In the genomic region with DNA sequence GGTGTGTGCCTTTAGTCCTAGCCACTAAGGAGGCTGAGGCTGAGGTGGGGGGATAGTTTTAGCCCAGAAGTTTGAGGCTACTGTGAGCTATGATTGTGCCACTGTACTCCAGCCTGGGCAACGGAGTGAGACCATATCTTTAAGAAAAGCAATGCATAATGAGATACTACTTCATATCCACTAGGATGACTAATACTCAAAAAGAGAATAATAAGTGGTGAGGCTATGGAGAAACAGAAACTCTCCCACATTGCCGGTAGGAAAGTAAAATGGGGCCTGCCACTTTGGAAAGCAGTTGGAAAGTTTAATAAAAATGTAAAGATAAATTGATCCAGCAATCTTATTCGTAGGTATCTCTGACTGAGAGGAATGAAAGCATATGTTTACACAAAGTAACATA, we compare ENCODE assay signal across 34 cellular contexts. TPM values are rescaled to one million over a fixed set of nuclear protein-coding genes. Genes with fewer than 3 reads are reported as not detected.
"Had no signal": no experiment of that assay in that cellular context is flagged by ENCODE, and none has a peak within 500 bp of the region (broad histone marks: within the 10 kb centered on the region; RNA-seq: fewer than 3 reads in every experiment).

No MANE protein-coding gene starts in this region.

- H3K27ac Mint-ChIP-seq: activated CD4-positive, alpha-beta memory T cell treated with anti-CD3 and anti-CD28 coated beads for 36 hours; activated CD4-positive, alpha-beta T cell treated with anti-CD3 and anti-CD28 coated beads, Interleukin-2, amount 10 ng/mL, durations not matched to agents 24 days and 14 days; activated naive CD4-positive, alpha-beta T cell treated with anti-CD3 and anti-CD28 coated beads for 36 hours; activated naive CD8-positive, alpha-beta T cell treated with anti-CD3 and anti-CD28 coated beads for 36 hours; activated T-helper 1 cell treated with anti-CD3 and anti-CD28 coated beads, Interleukin-12 subunit alpha, Interleukin-12 subunit beta, Interleukin-2, Interleukin-4 antibody, amounts not matched to agents 30 ng/mL and 10 ng/mL and 1 ng/mL, durations not matched to agents 14 hours and 24 hours and 36 hours; dendritic cell treated with granulocyte-macrophage colony-stimulating factor and Interleukin-4, amounts not matched to agents 40 ng/mL and 50 ng/mL, for 4 days; T-helper 17 cell had no signal

- H3K4me1 ChIP-seq: adrenal gland, gastrocnemius medialis, parathyroid adenoma, psoas muscle, right atrium auricular region, suprapubic skin, tibial nerve had no signal

- FAIRE-seq: bronchial epithelial cell, endometrium, keratinocyte had no signal

- H3K9ac ChIP-seq: parathyroid adenoma had no signal

- H2AFZ ChIP-seq: parathyroid adenoma had no signal

- H3K4me1 Mint-ChIP-seq: activated CD4-positive, alpha-beta T cell treated with anti-CD3 and anti-CD28 coated beads, Interleukin-2, amount 10 ng/mL, durations not matched to agents 24 days and 14 days; activated naive CD8-positive, alpha-beta T cell treated with anti-CD3 and anti-CD28 coated beads for 36 hours; central memory CD8-positive, alpha-beta T cell; neural crest cell; T-helper 17 cell had no signal

- H3K4me3 ChIP-seq: adrenal gland, esophagus squamous epithelium, gastrocnemius medialis, psoas muscle, right atrium auricular region, suprapubic skin, tibial nerve had no signal

- H3K36me3 ChIP-seq: adrenal gland, esophagus squamous epithelium, gastrocnemius medialis, right atrium auricular region, suprapubic skin, tibial nerve had no signal

- H3K36me3 Mint-ChIP-seq: activated CD4-positive, alpha-beta memory T cell treated with anti-CD3 and anti-CD28 coated beads for 36 hours; activated naive CD8-positive, alpha-beta T cell treated with anti-CD3 and anti-CD28 coated beads for 36 hours; naive thymus-derived CD4-positive, alpha-beta T cell had no signal

- H3K27ac ChIP-seq: adrenal gland, epithelial cell of prostate, esophagus squamous epithelium, gastrocnemius medialis, parathyroid adenoma, psoas muscle, right atrium auricular region, suprapubic skin, tibial nerve had no signal

- ATAC-seq: gastrocnemius medialis; left colon; naive thymus-derived CD4-positive, alpha-beta T cell; psoas muscle; T-helper 17 cell had no signal

- H3K27me3 ChIP-seq: adrenal gland, esophagus squamous epithelium, gastrocnemius medialis, right atrium auricular region, suprapubic skin, tibial nerve had no signal

- H3K79me2 ChIP-seq: parathyroid adenoma had no signal

- H3K27me3 Mint-ChIP-seq: activated CD4-positive, alpha-beta memory T cell treated with anti-CD3 and anti-CD28 coated beads for 36 hours; activated CD4-positive, alpha-beta T cell treated with anti-CD3 and anti-CD28 coated beads, Interleukin-2, amount 10 ng/mL, durations not matched to agents 24 days and 14 days; activated naive CD8-positive, alpha-beta T cell treated with anti-CD3 and anti-CD28 coated beads for 36 hours; central memory CD8-positive, alpha-beta T cell; dendritic cell treated with granulocyte-macrophage colony-stimulating factor and Interleukin-4, amounts not matched to agents 40 ng/mL and 50 ng/mL, for 4 days; naive thymus-derived CD4-positive, alpha-beta T cell; T-helper 17 cell had no signal

- H3K4me3 Mint-ChIP-seq: activated CD4-positive, alpha-beta memory T cell treated with anti-CD3 and anti-CD28 coated beads for 36 hours; activated CD4-positive, alpha-beta T cell treated with anti-CD3 and anti-CD28 coated beads, Interleukin-2, amount 10 ng/mL, durations not matched to agents 24 days and 14 days; activated naive CD4-positive, alpha-beta T cell treated with anti-CD3 and anti-CD28 coated beads for 36 hours; activated naive CD8-positive, alpha-beta T cell treated with anti-CD3 and anti-CD28 coated beads for 36 hours; activated T-helper 1 cell treated with anti-CD3 and anti-CD28 coated beads, Interleukin-12 subunit alpha, Interleukin-12 subunit beta, Interleukin-2, Interleukin-4 antibody, amounts not matched to agents 30 ng/mL and 10 ng/mL and 1 ng/mL, durations not matched to agents 14 hours and 24 hours and 36 hours; central memory CD8-positive, alpha-beta T cell; dendritic cell treated with granulocyte-macrophage colony-stimulating factor and Interleukin-4, amounts not matched to agents 40 ng/mL and 50 ng/mL, for 4 days; naive thymus-derived CD4-positive, alpha-beta T cell; neural crest cell; T-helper 17 cell had no signal

- DNase-seq: activated CD4-positive, alpha-beta memory T cell treated with anti-CD3 and anti-CD28 coated beads for 36 hours; activated CD4-positive, alpha-beta T cell treated with anti-CD3 and anti-CD28 coated beads, Interleukin-2, amount 10 ng/mL, durations not matched to agents 24 days and 14 days; activated CD4-positive, CD25-positive, alpha-beta regulatory T cell treated with anti-CD3 and anti-CD28 coated beads, Interleukin-2, amount 50 U/mL, for 72 hours; activated CD8-positive, alpha-beta memory T cell treated with anti-CD3 and anti-CD28 coated beads, Interleukin-2, amount 50 U/mL, for 4 hours; activated effector memory CD4-positive, alpha-beta T cell treated with anti-CD3 and anti-CD28 coated beads, Interleukin-2, amount 50 U/mL, for 16 hours; activated naive CD4-positive, alpha-beta T cell treated with anti-CD3 and anti-CD28 coated beads for 36 hours; activated naive CD8-positive, alpha-beta T cell treated with anti-CD3 and anti-CD28 coated beads for 36 hours; activated T-cell treated with anti-CD3 and anti-CD28 coated beads, Interleukin-2, amount 50 U/mL, for 1 hour; effector CD4-positive, alpha-beta T cell; esophagus squamous epithelium; gastrocnemius medialis; hippocampal formation; left colon; midbrain; naive thymus-derived CD4-positive, alpha-beta T cell; nucleus accumbens; psoas muscle; stimulated activated naive CD4-positive, alpha-beta T cell; T-helper 17 cell; T1000 had no signal

- H3K9me3 ChIP-seq: adrenal gland, esophagus squamous epithelium, gastrocnemius medialis, psoas muscle, right atrium auricular region, suprapubic skin, tibial nerve had no signal

- H3K9me3 Mint-ChIP-seq: activated CD4-positive, alpha-beta memory T cell treated with anti-CD3 and anti-CD28 coated beads for 36 hours; activated CD4-positive, alpha-beta T cell treated with anti-CD3 and anti-CD28 coated beads, Interleukin-2, amount 10 ng/mL, durations not matched to agents 24 days and 14 days; activated naive CD4-positive, alpha-beta T cell treated with anti-CD3 and anti-CD28 coated beads for 36 hours; activated naive CD8-positive, alpha-beta T cell treated with anti-CD3 and anti-CD28 coated beads for 36 hours; activated T-helper 1 cell treated with anti-CD3 and anti-CD28 coated beads, Interleukin-12 subunit alpha, Interleukin-12 subunit beta, Interleukin-2, Interleukin-4 antibody, amounts not matched to agents 30 ng/mL and 10 ng/mL and 1 ng/mL, durations not matched to agents 14 hours and 24 hours and 36 hours; central memory CD8-positive, alpha-beta T cell; dendritic cell treated with granulocyte-macrophage colony-stimulating factor and Interleukin-4, amounts not matched to agents 40 ng/mL and 50 ng/mL, for 4 days; naive thymus-derived CD4-positive, alpha-beta T cell; neural crest cell had no signal

RNA-seq across cellular contexts. Expression of gene TNFRSF17, which starts 18.6 kb away (rescaled TPM):
- total RNA-seq: activated CD4-positive, alpha-beta memory T cell treated with anti-CD3 and anti-CD28 coated beads for 36 hours; activated CD4-positive, alpha-beta T cell treated with anti-CD3 and anti-CD28 coated beads, Interleukin-2, amount 10 ng/mL, durations not matched to agents 24 days and 14 days; activated CD8-positive, alpha-beta memory T cell treated with anti-CD3 and anti-CD28 coated beads for 36 hours; activated naive CD4-positive, alpha-beta T cell treated with anti-CD3 and anti-CD28 coated beads for 36 hours; activated naive CD8-positive, alpha-beta T cell treated with anti-CD3 and anti-CD28 coated beads for 36 hours; activated T-helper 1 cell treated with anti-CD3 and anti-CD28 coated beads, Interleukin-12 subunit alpha, Interleukin-12 subunit beta, Interleukin-2, Interleukin-4 antibody, amounts not matched to agents 30 ng/mL and 10 ng/mL and 1 ng/mL, durations not matched to agents 14 hours and 24 hours and 36 hours; adrenal gland; bronchial epithelial cell; esophagus squamous epithelium; gastrocnemius medialis; neural crest cell; psoas muscle; right atrium auricular region; suprapubic skin; tibial nerve had no signal
- polyA plus RNA-seq: keratinocyte; naive thymus-derived CD4-positive, alpha-beta T cell had no signal
